In genomic region chr11:43541993-43542392, GRCh38 we compare ENCODE assay signal across 20 cellular contexts.
DNase-seq lines count a peak whose midpoint lies in the region; ATAC-seq, FAIRE-seq and TF ChIP-seq lines count a peak whose summit lies in the region.
"Had no signal": no experiment of that assay in that cellular context is flagged by ENCODE, and none has a peak within 500 bp of the region (broad histone marks: within the 10 kb centered on the region; RNA-seq: fewer than 3 reads in every experiment).

No MANE protein-coding gene starts in this region.

- no peak for TF ChIP-seq RAD21 in HepG2 (CRISPR knock-in tag; IDR thresholded peaks at IDR 0.05)

- DNase-seq in HepG2 (ENCODE audit: low spot score) (peak; percentile 76), right lobe of liver (no peak), astrocyte (ENCODE audit: low read depth) (no peak), kidney tubule cell (ENCODE audit: low spot score) (peak; percentile 50), testis (peak; percentile 49), GM10266 (ENCODE audit: extremely low spot score) (no peak)
- DNase-seq in stimulated activated effector memory CD8-positive, alpha-beta T cell treated with anti-CD3 and anti-CD28 coated beads, Interleukin-12 subunit alpha, Interleukin-12 subunit beta, amount 100 ng/mL, for 72 hours (ENCODE audit: low spot score in 2 of 2): no peak
- DNase-seq: Calu3; CD4-positive, alpha-beta memory T cell; DMS79 treated with DMSO at 0.1 percent for 48 hours; GF-D8; GOT3; H7 had no signal

- H4K20me1 ChIP-seq in HepG2 (ENCODE audit: insufficient read depth, low read length): no peaks in the 10 kb centered on the region
- H4K20me1 ChIP-seq in astrocyte (ENCODE audit: insufficient read depth, low read length): no peaks in the 10 kb centered on the region
- H4K20me1 ChIP-seq: BLaER1 had no signal

- no peak overlapping the region for H3K27ac ChIP-seq in HepG2 (ENCODE audit: extremely low read length, insufficient read depth, low read length)
- H3K27ac ChIP-seq in right lobe of liver: no peak overlapping the region
- no peak overlapping the region for H3K27ac ChIP-seq in astrocyte (ENCODE audit: low read depth, low read length)
- H3K27ac ChIP-seq in testis: no peak overlapping the region
- H3K27ac ChIP-seq: 22Rv1, A549, BLaER1 had no signal

- peak; percentile 81 for ATAC-seq in HepG2
- no peak for ATAC-seq in right lobe of liver
- ATAC-seq in HG03520 (IDR thresholded peaks at IDR 0.05; ENCODE audit: unreplicated experiment): no peak
- ATAC-seq in stimulated activated effector memory CD8-positive, alpha-beta T cell treated with anti-CD3 and anti-CD28 coated beads, Interleukin-12 subunit alpha, Interleukin-12 subunit beta, amount 100 ng/mL, for 72 hours: no peak
- ATAC-seq: A549, GM12878 had no signal

- H3K27me3 ChIP-seq in HepG2 (ENCODE audit: control insufficient read depth in 1 of 2, insufficient read depth in 2 of 2, low read length in 2 of 2): peaks cover 0 to 24% of the 10 kb centered on the region in 2 experiments; a peak in 4 of 5 replicates
- no peaks in the 10 kb centered on the region for H3K27me3 ChIP-seq in right lobe of liver
- H3K27me3 ChIP-seq in astrocyte (ENCODE audit: insufficient read depth, low read length): peaks cover 9% of the 10 kb centered on the region
- no peaks in the 10 kb centered on the region for H3K27me3 ChIP-seq in testis
- H3K27me3 ChIP-seq: BLaER1 had no signal

- H3K36me3 ChIP-seq in HepG2 (replicated peaks in 1 of 2; ENCODE audit: control insufficient read depth in 1 of 2, insufficient read depth in 2 of 2, low read length in 2 of 2) (no peaks in the 10 kb centered on the region), right lobe of liver (no peaks in the 10 kb centered on the region), astrocyte (ENCODE audit: insufficient read depth, low read length) (no peaks in the 10 kb centered on the region), testis (ENCODE audit: low read depth, missing control alignments) (no peaks in the 10 kb centered on the region)
- H3K36me3 ChIP-seq: BLaER1 had no signal

- intact Hi-C loops in HepG2 (cut with micrococcal nuclease; ENCODE audit: unreplicated experiment): no loop called here
- intact Hi-C loops in right lobe of liver (cut with DNase I): no loop called here
- intact Hi-C loops in testis (cut with DNase I; ENCODE audit: low total_unique reads): no loop called here

- TF ChIP-seq EP300 in HepG2 (IDR thresholded peaks at IDR 0.05; ENCODE audit: low read depth in 2 of 2, low read length in 2 of 2) (peak in 1 of 2 experiments; percentile 7; a peak in 1 of 4 replicates), HepG2 (CRISPR knock-in tag; IDR thresholded peaks at IDR 0.05; ENCODE audit: borderline replicate concordance) (no peak)

- in situ Hi-C loops in HepG2 (cut with HindIII; ENCODE audit: extremely low pct_ligation_motif_present, low pct_unique_long_range_greater_than_20kb): no loop called here

- H3K79me2 ChIP-seq in HepG2 (ENCODE audit: insufficient read depth, low read length): no peaks in the 10 kb centered on the region
- no peaks in the 10 kb centered on the region for H3K79me2 ChIP-seq in astrocyte (ENCODE audit: insufficient read depth, low read length)

- H3K27me3 Mint-ChIP-seq in astrocyte (ENCODE audit: low read depth, unreplicated experiment): peaks cover 26% of the 10 kb centered on the region

- H3K4me1 ChIP-seq in HepG2 (ENCODE audit: insufficient read depth, low read length) (peaks cover 33% of the 10 kb centered on the region), right lobe of liver (no peaks in the 10 kb centered on the region), astrocyte (ENCODE audit: insufficient read depth, low read length) (no peaks in the 10 kb centered on the region), testis (peaks cover 8% of the 10 kb centered on the region)
- H3K4me1 ChIP-seq: A549, BLaER1 had no signal

- peaks cover 13% of the 10 kb centered on the region for H3K9me3 Mint-ChIP-seq in astrocyte (ENCODE audit: unreplicated experiment)
- H3K9me3 Mint-ChIP-seq in stimulated activated effector memory CD8-positive, alpha-beta T cell treated with anti-CD3 and anti-CD28 coated beads, Interleukin-12 subunit alpha, Interleukin-12 subunit beta, amount 100 ng/mL, for 72 hours: peaks cover 2% of the 10 kb centered on the region

- peak overlapping the region; percentile 23; the same call in 1 of the 2 replicates for H3K4me2 ChIP-seq in HepG2 (ENCODE audit: low read depth, low read length)
- no peak overlapping the region for H3K4me2 ChIP-seq in astrocyte (ENCODE audit: low read length)
- H3K4me2 ChIP-seq: A549, BLaER1 had no signal

- peaks cover 4% of the 10 kb centered on the region for H3K36me3 Mint-ChIP-seq in astrocyte (ENCODE audit: low read depth, unreplicated experiment)
- no peaks in the 10 kb centered on the region for H3K36me3 Mint-ChIP-seq in stimulated activated effector memory CD8-positive, alpha-beta T cell treated with anti-CD3 and anti-CD28 coated beads, Interleukin-12 subunit alpha, Interleukin-12 subunit beta, amount 100 ng/mL, for 72 hours
- H3K36me3 Mint-ChIP-seq: CD14-positive monocyte; CD4-positive, alpha-beta memory T cell had no signal

- TF ChIP-seq CTCF in HepG2 (CRISPR knock-in tag; IDR thresholded peaks at IDR 0.05) (no peak), right lobe of liver (IDR thresholded peaks at IDR 0.05) (no peak), astrocyte (IDR thresholded peaks at IDR 0.05; ENCODE audit: insufficient read depth, low read depth, low read length) (no peak), testis (IDR thresholded peaks at IDR 0.05) (no peak), GM10266 (IDR thresholded peaks at IDR 0.05; ENCODE audit: control insufficient read depth, insufficient read depth, low read depth, missing control alignments) (no peak)

- no TSS peak for BruUV-seq in HepG2 (replicated peaks; lab: Mats Ljungman, UMichigan)

- H3K9ac ChIP-seq in HepG2 (ENCODE audit: insufficient read depth, low read depth, low read length): no peak overlapping the region
- H3K9ac ChIP-seq in astrocyte (ENCODE audit: low read length): no peak overlapping the region
- H3K9ac ChIP-seq: BLaER1 had no signal

- POLR2A ChIA-PET in HepG2 (lab: Yijun Ruan, JAX): no interaction called here

- peaks cover 20% of the 10 kb centered on the region for H3K4me1 Mint-ChIP-seq in astrocyte (ENCODE audit: low read depth, unreplicated experiment)
- no peaks in the 10 kb centered on the region for H3K4me1 Mint-ChIP-seq in stimulated activated effector memory CD8-positive, alpha-beta T cell treated with anti-CD3 and anti-CD28 coated beads, Interleukin-12 subunit alpha, Interleukin-12 subunit beta, amount 100 ng/mL, for 72 hours
- H3K4me1 Mint-ChIP-seq: CD14-positive monocyte; CD4-positive, alpha-beta memory T cell had no signal

- no peaks in the 10 kb centered on the region for H3K9me3 ChIP-seq in HepG2 (ENCODE audit: low read length)
- no peaks in the 10 kb centered on the region for H3K9me3 ChIP-seq in right lobe of liver
- no peaks in the 10 kb centered on the region for H3K9me3 ChIP-seq in astrocyte (ENCODE audit: insufficient read depth, low read depth, low read length)
- H3K9me3 ChIP-seq in testis: no peaks in the 10 kb centered on the region

- 6% methylated on average over 2 of the region's 2 CpGs for WGBS in HepG2 (ENCODE audit: low lambda C conversion rate)
- WGBS in right lobe of liver (ENCODE audit: insufficient coverage, low coverage, low lambda C conversion rate, missing lambda C conversion rate): 89% methylated on average over 2 of the region's 2 CpGs
- WGBS in testis, 2 donors: 76 to 79% methylated on average over 2 of the region's 2 CpGs

- H3K27ac Mint-ChIP-seq in astrocyte (ENCODE audit: unreplicated experiment): peak overlapping the region; percentile 93
- H3K27ac Mint-ChIP-seq in stimulated activated effector memory CD8-positive, alpha-beta T cell treated with anti-CD3 and anti-CD28 coated beads, Interleukin-12 subunit alpha, Interleukin-12 subunit beta, amount 100 ng/mL, for 72 hours: no peak overlapping the region
- H3K27ac Mint-ChIP-seq: CD14-positive monocyte; CD4-positive, alpha-beta memory T cell had no signal

- no peak for TF ChIP-seq POLR2A in HepG2 (IDR thresholded peaks at IDR 0.05; ENCODE audit: insufficient read depth in 1 of 2, low read depth in 2 of 2, low read length in 2 of 2)
- TF ChIP-seq POLR2A in right lobe of liver (IDR thresholded peaks at IDR 0.05): no peak
- no peak for TF ChIP-seq POLR2A in testis (IDR thresholded peaks at IDR 0.05)

- H3K4me3 ChIP-seq in HepG2 (replicated peaks in 1 of 3; ENCODE audit: insufficient read depth in 1 of 3, low read depth in 2 of 3, low read length in 3 of 3): no peak overlapping the region
- no peak overlapping the region for H3K4me3 ChIP-seq in right lobe of liver
- H3K4me3 ChIP-seq in astrocyte (ENCODE audit: insufficient read depth, low read depth, low read length): no peak overlapping the region
- no peak overlapping the region for H3K4me3 ChIP-seq in testis
- H3K4me3 ChIP-seq: A549, BLaER1, GM12878 had no signal

- CTCF ChIA-PET in HepG2 (lab: Yijun Ruan, JAX; ENCODE audit: low intra/inter-chr PET ratio, low total read pairs): no interaction called here

- H2AFZ ChIP-seq in HepG2 (ENCODE audit: low read length) (no peak overlapping the region), astrocyte (ENCODE audit: low read depth, low read length) (no peak overlapping the region)

- H3K4me3 Mint-ChIP-seq in astrocyte (ENCODE audit: unreplicated experiment): no peak overlapping the region
- no peak overlapping the region for H3K4me3 Mint-ChIP-seq in stimulated activated effector memory CD8-positive, alpha-beta T cell treated with anti-CD3 and anti-CD28 coated beads, Interleukin-12 subunit alpha, Interleukin-12 subunit beta, amount 100 ng/mL, for 72 hours
- H3K4me3 Mint-ChIP-seq: CD14-positive monocyte; CD4-positive, alpha-beta memory T cell had no signal

- FAIRE-seq in HepG2 (lab: Jason Lieb, UNC) (peak; percentile 86), astrocyte (lab: Jason Lieb, UNC) (no peak)
- FAIRE-seq: A549, GM12878, GM19239 had no signal

TF ChIP-seq in HepG2, 621 proteins besides CTCF, POLR2A, EP300 and RAD21 (continues in another document):
- no peak for TF ChIP-seq CEBPB (IDR thresholded peaks at IDR 0.05; ENCODE audit: borderline replicate concordance, low read depth, low read length)
- TF ChIP-seq, protein P1, sequence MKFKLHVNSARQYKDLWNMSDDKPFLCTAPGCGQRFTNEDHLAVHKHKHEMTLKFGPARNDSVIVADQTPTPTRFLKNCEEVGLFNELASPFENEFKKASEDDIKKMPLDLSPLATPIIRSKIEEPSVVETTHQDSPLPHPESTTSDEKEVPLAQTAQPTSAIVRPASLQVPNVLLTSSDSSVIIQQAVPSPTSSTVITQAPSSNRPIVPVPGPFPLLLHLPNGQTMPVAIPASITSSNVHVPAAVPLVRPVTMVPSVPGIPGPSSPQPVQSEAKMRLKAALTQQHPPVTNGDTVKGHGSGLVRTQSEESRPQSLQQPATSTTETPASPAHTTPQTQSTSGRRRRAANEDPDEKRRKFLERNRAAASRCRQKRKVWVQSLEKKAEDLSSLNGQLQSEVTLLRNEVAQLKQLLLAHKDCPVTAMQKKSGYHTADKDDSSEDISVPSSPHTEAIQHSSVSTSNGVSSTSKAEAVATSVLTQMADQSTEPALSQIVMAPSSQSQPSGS (CRISPR knock-in tag; IDR thresholded peaks at IDR 0.05): 0 out of 2 replicates have a peak, but pooled peaks have one; percentile 49

Comparison
In these comparisons a context has a peak if more than half of its experiments do, and no peak if none do; other contexts are left out.
1. DNase-seq: peak in HepG2 (single experiment), kidney tubule cell (single experiment) and testis (single experiment); none in right lobe of liver (0 of 3), astrocyte (single experiment), GM10266 (single experiment) and stimulated activated effector memory CD8-positive, alpha-beta T cell treated with anti-CD3 and anti-CD28 coated beads, Interleukin-12 subunit alpha, Interleukin-12 subunit beta, amount 100 ng/mL, for 72 hours (0 of 2).